Comparison of ENCODE assay signal across 8 cellular contexts in genomic region chr19:49149652-49150105, GRCh38. TPM values are rescaled to one million over a fixed set of nuclear protein-coding genes. Genes with fewer than 3 reads are reported as not detected.
A peak's percentile ranks its signal among the peaks of the same experiment; 100 is the strongest.
DNase-seq lines count a peak whose midpoint lies in the region; ATAC-seq, FAIRE-seq and TF ChIP-seq lines count a peak whose summit lies in the region.

No MANE protein-coding gene starts in this region.

- H3K4me3 ChIP-seq in BE2C (ENCODE audit: low read depth, low read length), result peak overlapping the region; percentile 89
- peak overlapping the region; percentile 80 for H3K4me3 ChIP-seq in left ventricle myocardium inferior
- H3K4me3 ChIP-seq in pancreas, result peak overlapping the region; percentile 42 to 82 (median 56)

- peaks cover 28% of the 10 kb centered on the region for H3K27me3 Mint-ChIP-seq in H9 (ENCODE audit: low read depth)

- H3K27ac Mint-ChIP-seq in H9, result peak overlapping the region; percentile 93 to 96 (median 94); a peak in 5 of 7 replicates

- peaks cover 9% of the 10 kb centered on the region for H3K4me1 ChIP-seq in BE2C
- H3K4me1 ChIP-seq in H9 (ENCODE audit: insufficient read depth, low read length), result no peaks in the 10 kb centered on the region
- H3K4me1 ChIP-seq in left ventricle myocardium inferior, result peaks cover 80% of the 10 kb centered on the region
- H3K4me1 ChIP-seq in pancreas, result peaks cover 6 to 11% (median 7%) of the 10 kb centered on the region in 3 donors

- H2BK15ac ChIP-seq in H9 (ENCODE audit: low read depth, low read length), result no peak overlapping the region

- no peak for TF ChIP-seq CTCF in BE2C (IDR thresholded peaks at IDR 0.05; ENCODE audit: low read depth, low read length)
- TF ChIP-seq CTCF in H9 (conservative IDR thresholded peaks at IDR 0.05), result no peak
- no peak for TF ChIP-seq CTCF in left ventricle myocardium inferior (IDR thresholded peaks at IDR 0.05; ENCODE audit: borderline replicate concordance)
- TF ChIP-seq CTCF in pancreas (IDR thresholded peaks at IDR 0.05), result no peak

- no peak overlapping the region for H4K8ac ChIP-seq in H9 (replicated peaks; ENCODE audit: insufficient read length, low read depth, low read length)

- peak overlapping the region; percentile 57 for H3K4me2 ChIP-seq in H9 (ENCODE audit: insufficient read depth, insufficient read length, low read length)

- WGBS in H9 (ENCODE audit: extremely low coverage, insufficient read length, low lambda C conversion rate), result no CpG with 5 or more reads among the region's 23 CpGs
- WGBS in pancreas, 2 donors, result 0% methylated on average over 23 of the region's 23 CpGs

- no peak overlapping the region for H3K56ac ChIP-seq in H9 (ENCODE audit: insufficient read length, low read depth, low read length)

- peak overlapping the region; percentile 32 for H3K9ac ChIP-seq in H9 (ENCODE audit: extremely low read depth, insufficient read length, low read length)

- H4K91ac ChIP-seq in H9 (ENCODE audit: insufficient read length, low read depth, low read length), result no peak overlapping the region

- H3K18ac ChIP-seq in H9 (ENCODE audit: insufficient read length, low read depth, low read length), result no peak overlapping the region

- H3K36me3 Mint-ChIP-seq in H9 (ENCODE audit: insufficient read depth in 1 of 3, low read depth in 3 of 3), result peaks cover 0 to 12% (median 0%) of the 10 kb centered on the region in 3 experiments; a peak in 4 of 7 replicates

- no peak overlapping the region for H2BK12ac ChIP-seq in H9 (ENCODE audit: insufficient read length, low read depth, low read length)

- peaks cover 21 to 48% of the 10 kb centered on the region in 2 experiments for H3K4me1 Mint-ChIP-seq in H9

- H2BK120ac ChIP-seq in H9 (ENCODE audit: low read depth, low read length, poor library complexity, severe bottlenecking), result no peak overlapping the region

- ATAC-seq in pancreas (peak; percentile 34 to 63 (median 57)), HG02623 (IDR thresholded peaks at IDR 0.05; ENCODE audit: unreplicated experiment) (no peak), GM19397 (IDR thresholded peaks at IDR 0.05; ENCODE audit: unreplicated experiment) (no peak)

- no peak overlapping the region for H3K23ac ChIP-seq in H9 (ENCODE audit: insufficient read length, low read depth, low read length)

- H3K14ac ChIP-seq in H9 (ENCODE audit: insufficient read depth, low read length), result peak overlapping the region; percentile 23; the same call in 1 of the 2 replicates

- H3K36me3 ChIP-seq in BE2C (no peaks in the 10 kb centered on the region), left ventricle myocardium inferior (no peaks in the 10 kb centered on the region), pancreas (no peaks in the 10 kb centered on the region)

- H3K9me3 ChIP-seq in BE2C (no peaks in the 10 kb centered on the region), H9 (ENCODE audit: control insufficient read depth, low read depth, low read length) (no peaks in the 10 kb centered on the region), left ventricle myocardium inferior (replicated peaks) (no peaks in the 10 kb centered on the region), pancreas (no peaks in the 10 kb centered on the region)

- DNase-seq in BE2C (peak; percentile 85), H9 (peak; percentile 80), NCI-H524 treated with DMSO at 0.1 percent for 48 hours (lab: John Stamatoyannopoulos, UW) (peak; percentile 35), left ventricle myocardium inferior (peak; percentile 61), pancreas (peak in 4 of 6 donors; percentile 69 to 84 (median 76))

- no peak for FAIRE-seq in pancreas (lab: Jason Lieb, UNC)

- no peak overlapping the region for H3K4ac ChIP-seq in H9 (ENCODE audit: low read depth, low read length)

- no peaks in the 10 kb centered on the region for H3K79me1 ChIP-seq in H9 (ENCODE audit: insufficient read depth, low read depth, low read length, poor library complexity, severe bottlenecking)

- no peak overlapping the region for H3T11ph ChIP-seq in H9 (ENCODE audit: low read length)

- no peak overlapping the region for H4K5ac ChIP-seq in H9 (ENCODE audit: insufficient read length, low read depth, low read length)

- H2BK20ac ChIP-seq in H9 (ENCODE audit: low read depth, low read length, poor library complexity, severe bottlenecking), result no peak overlapping the region

- peak overlapping the region; percentile 87 to 96 for H3K4me3 Mint-ChIP-seq in H9

- no peak overlapping the region for H2AK5ac ChIP-seq in H9 (ENCODE audit: insufficient read length, low read length)

- H4K20me1 ChIP-seq in H9 (ENCODE audit: control insufficient read depth, insufficient read depth, insufficient read length), result no peaks in the 10 kb centered on the region

- H3K23me2 ChIP-seq in H9 (ENCODE audit: insufficient read length, low read depth, low read length, poor library complexity, severe bottlenecking), result peaks cover 17% of the 10 kb centered on the region

- intact Hi-C loops in left ventricle myocardium inferior (cut with micrococcal nuclease) (no loop called here), pancreas (cut with DNase I) (no loop called here)

- H3K9me3 Mint-ChIP-seq in H9, result peaks cover 0 to 6% of the 10 kb centered on the region in 2 experiments; a peak in 2 of 5 replicates

- no peak overlapping the region for H3K27ac ChIP-seq in H9 (ENCODE audit: insufficient read length, low read depth, low read length)
- peak overlapping the region; percentile 88 for H3K27ac ChIP-seq in angular gyrus (ENCODE audit: low read depth, low read length)
- peak overlapping the region; percentile 95 for H3K27ac ChIP-seq in left ventricle myocardium inferior (replicated peaks)
- peak overlapping the region; percentile 60 to 80 (median 73) for H3K27ac ChIP-seq in pancreas

- H2AFZ ChIP-seq in H9 (ENCODE audit: low read length), result no peak overlapping the region

- no peak overlapping the region for H2BK5ac ChIP-seq in H9 (ENCODE audit: insufficient read length, low read length)

- H3K79me2 ChIP-seq in H9 (ENCODE audit: insufficient read depth, low read length), result no peaks in the 10 kb centered on the region

- H3K27me3 ChIP-seq in BE2C (no peaks in the 10 kb centered on the region), H9 (ENCODE audit: insufficient read depth, low read length) (no peaks in the 10 kb centered on the region; the same call in 1 of the 2 replicates), left ventricle myocardium inferior (ENCODE audit: low read depth) (no peaks in the 10 kb centered on the region), pancreas (no peaks in the 10 kb centered on the region)

RNA-seq across cellular contexts. Expression of gene HRC, which starts 5.5 kb away (rescaled TPM):
- 0.22 TPM for polyA plus RNA-seq in BE2C (2012; ENCODE audit: insufficient read depth, insufficient read length, low read depth)
- 1.8 and 1.9 TPM in 2 replicates for total RNA-seq in H9 (2021)
- 1,040 TPM for total RNA-seq in left ventricle myocardium inferior
- total RNA-seq in pancreas, result under 1 TPM in 5 of 6 donors, not detected in 1; 0.09 to 0.79 (median 0.25) TPM
- polyA plus RNA-seq in pancreas, result under 1 TPM; 0.53 to 0.61 TPM

RNA-seq across cellular contexts. Expression of gene TRPM4, which starts 7.9 kb away (rescaled TPM):
- 4.1 TPM for polyA plus RNA-seq in BE2C (2012; ENCODE audit: insufficient read depth, insufficient read length, low read depth)
- total RNA-seq in H9 (2021), result 6.9 and 7.2 TPM in 2 replicates
- total RNA-seq in left ventricle myocardium inferior, result 31.5 TPM
- total RNA-seq in pancreas, result 10 to 100 TPM; 11.8 to 29.7 (median 15.2) TPM
- 10 to 100 TPM; 19.2 to 47.1 TPM for polyA plus RNA-seq in pancreas

RNA-seq across cellular contexts. Expression of gene PPFIA3, which starts 30.3 kb away (rescaled TPM):
- polyA plus RNA-seq in BE2C (2012; ENCODE audit: insufficient read depth, insufficient read length, low read depth), result 44.4 TPM
- total RNA-seq in H9 (2021) (18.8 and 19.1 TPM in 2 replicates), left ventricle myocardium inferior (5.7 TPM), pancreas (1 to 10 TPM; 4.1 to 8.0 (median 6.0) TPM)
- 10 to 100 TPM; 27.4 to 39.7 TPM for polyA plus RNA-seq in pancreas

RNA-seq across cellular contexts. Expression of gene C19orf73, which starts 30.7 kb away (rescaled TPM):
- 1.3 TPM for polyA plus RNA-seq in BE2C (2012; ENCODE audit: insufficient read depth, insufficient read length, low read depth)
- 0.72 and 1.1 TPM in 2 replicates for total RNA-seq in H9 (2021)
- total RNA-seq in left ventricle myocardium inferior, result 1.6 TPM
- 1 to 10 TPM; 1.4 to 2.1 (median 1.6) TPM for total RNA-seq in pancreas
- polyA plus RNA-seq in pancreas, result 1 to 10 TPM; 4.9 to 9.8 TPM

RNA-seq across cellular contexts. Expression of gene LIN7B, which starts 35.5 kb away (rescaled TPM):
- polyA plus RNA-seq in BE2C (2012; ENCODE audit: insufficient read depth, insufficient read length, low read depth), result 22.0 TPM
- 3.5 and 4.2 TPM in 2 replicates for total RNA-seq in H9 (2021)
- 23.4 TPM for total RNA-seq in left ventricle myocardium inferior
- total RNA-seq in pancreas, result 1 to 10 TPM; 4.7 to 6.5 (median 4.9) TPM
- 10 to 100 TPM; 19.1 to 20.7 TPM for polyA plus RNA-seq in pancreas

Comparison
In these comparisons a context has a peak if more than half of its experiments do, and no peak if none do; other contexts are left out.
1. DNase-seq: peak in every context shown above with its lines; median percentile 85 in BE2C; 80 in H9; 76 in pancreas; 61 in left ventricle myocardium inferior; 35 in NCI-H524 treated with DMSO at 0.1 percent for 48 hours.
2. ATAC-seq: peak in pancreas (4 of 4); none in HG02623 (single experiment) and GM19397 (single experiment).
3. RNA of gene HRC, which starts 5.5 kb away (total RNA-seq): 1,040 TPM in left ventricle myocardium inferior (single experiment); 1.8 to 1.9 TPM in H9 and 0.09 to 0.79 TPM in pancreas; every median in the first group is over 100 times any median in the second.
4. Peak in every context shown above with its lines, with median percentiles within 50 percentile points of each other: H3K4me3 ChIP-seq.